12 cellular contexts compared by ENCODE assay signal in genomic region chr14:89509891-89510290, GRCh38.
DNase-seq lines count a peak whose midpoint lies in the region; ATAC-seq and TF ChIP-seq lines count a peak whose summit lies in the region.
"Had no signal": no experiment of that assay in that cellular context is flagged by ENCODE, and none has a peak within 500 bp of the region (broad histone marks: within the 10 kb centered on the region; RNA-seq: fewer than 3 reads in every experiment).

No MANE protein-coding gene starts in this region.

- no peak for TF ChIP-seq EP300 in SK-N-SH (IDR thresholded peaks at IDR 0.05; ENCODE audit: borderline replicate concordance in 1 of 2, low read depth in 1 of 2, low read length in 1 of 2)

- TF ChIP-seq POLR2A in GM18505 (IDR thresholded peaks at IDR 0.05; ENCODE audit: borderline replicate concordance, extremely low read depth, insufficient read depth, insufficient read length): no peak

- no peaks in the 10 kb centered on the region for H3K9me2 ChIP-seq in SK-N-SH

- TF ChIP-seq CTCF in SK-N-SH (IDR thresholded peaks at IDR 0.05) (no peak), fibroblast of mammary gland (conservative IDR thresholded peaks at IDR 0.05; ENCODE audit: control insufficient read depth, insufficient read depth, low read depth, low read length) (no peak)

- WGBS in SK-N-SH (ENCODE audit: low lambda C conversion rate): 90% methylated on average over 3 of the region's 3 CpGs

- no peaks in the 10 kb centered on the region for H3K27me3 Mint-ChIP-seq in activated naive CD4-positive, alpha-beta T cell treated with anti-CD3 and anti-CD28 coated beads, Interleukin-2, amount 50 U/mL, for 24 hours
- H3K27me3 Mint-ChIP-seq in stimulated activated naive CD8-positive, alpha-beta T cell treated with anti-CD3 and anti-CD28 coated beads, Interleukin-15, amount 100 ng/mL, for 72 hours: no peaks in the 10 kb centered on the region

- no peaks in the 10 kb centered on the region for H3F3A ChIP-seq in SK-N-SH (replicated peaks; ENCODE audit: insufficient read depth)

- H3K4me3 ChIP-seq in SK-N-SH (ENCODE audit: low read depth in 2 of 2, low read length in 1 of 2): no peak overlapping the region
- H3K4me3 ChIP-seq in fibroblast of mammary gland (ENCODE audit: control insufficient read depth, low read depth, low read length): no peak overlapping the region
- H3K4me3 ChIP-seq: cardiac muscle cell had no signal

- H3K4me1 Mint-ChIP-seq in activated naive CD4-positive, alpha-beta T cell treated with anti-CD3 and anti-CD28 coated beads, Interleukin-2, amount 50 U/mL, for 24 hours: peaks cover 71% of the 10 kb centered on the region
- H3K4me1 Mint-ChIP-seq in stimulated activated naive CD8-positive, alpha-beta T cell treated with anti-CD3 and anti-CD28 coated beads, Interleukin-15, amount 100 ng/mL, for 72 hours: peaks cover 75% of the 10 kb centered on the region

- no peak overlapping the region for H3K4me2 ChIP-seq in SK-N-SH

- no peaks in the 10 kb centered on the region for H3K36me3 ChIP-seq in SK-N-SH (replicated peaks in 1 of 2; ENCODE audit: control insufficient read depth in 1 of 2, insufficient read depth in 2 of 2, low read length in 1 of 2)
- H3K36me3 ChIP-seq: BE2C, cardiac muscle cell had no signal

- no peak overlapping the region for H2AFZ ChIP-seq in SK-N-SH (ENCODE audit: low read depth)

- no peaks in the 10 kb centered on the region for H3K9me3 Mint-ChIP-seq in activated naive CD4-positive, alpha-beta T cell treated with anti-CD3 and anti-CD28 coated beads, Interleukin-2, amount 50 U/mL, for 24 hours
- H3K9me3 Mint-ChIP-seq in stimulated activated naive CD8-positive, alpha-beta T cell treated with anti-CD3 and anti-CD28 coated beads, Interleukin-15, amount 100 ng/mL, for 72 hours: peaks cover 7 to 9% of the 10 kb centered on the region in 2 donors

- CTCF ChIA-PET in SK-N-SH (lab: Yijun Ruan, JAX): no interaction called here

- DNase-seq in activated naive CD4-positive, alpha-beta T cell treated with anti-CD3 and anti-CD28 coated beads, Interleukin-2, amount 50 U/mL, for 16 hours: no peak
- no peak for DNase-seq in SK-N-SH
- peak; percentile 63 for DNase-seq in fibroblast of mammary gland (ENCODE audit: low read depth)
- no peak for DNase-seq in stimulated activated naive CD8-positive, alpha-beta T cell treated with anti-CD3 and anti-CD28 coated beads, Interleukin-15, amount 100 ng/mL, for 72 hours
- DNase-seq: BE2C, NCI-H1105 treated with DMSO at 0.1 percent for 48 hours had no signal

- H3K27me3 ChIP-seq in SK-N-SH (ENCODE audit: insufficient read depth): no peaks in the 10 kb centered on the region
- H3K27me3 ChIP-seq: BE2C, cardiac muscle cell had no signal

- no peaks in the 10 kb centered on the region for H3K79me2 ChIP-seq in SK-N-SH (ENCODE audit: insufficient read depth)

- H3K36me3 Mint-ChIP-seq in activated naive CD4-positive, alpha-beta T cell treated with anti-CD3 and anti-CD28 coated beads, Interleukin-2, amount 50 U/mL, for 24 hours: peaks cover 4% of the 10 kb centered on the region

- H3K4me1 ChIP-seq in SK-N-SH (ENCODE audit: control insufficient read depth in 1 of 2, insufficient read depth in 2 of 2, low read depth in 1 of 2, low read length in 1 of 2): peaks cover 0 to 20% of the 10 kb centered on the region in 2 experiments; a peak in 2 of 4 replicates
- H3K4me1 ChIP-seq: BE2C had no signal

- POLR2A ChIA-PET in SK-N-SH (lab: Yijun Ruan, JAX): no interaction called here

- no peak for TF ChIP-seq RAD21 in SK-N-SH (IDR thresholded peaks at IDR 0.05; ENCODE audit: low read length)

- peak overlapping the region; percentile 87 for H3K4me3 Mint-ChIP-seq in activated naive CD4-positive, alpha-beta T cell treated with anti-CD3 and anti-CD28 coated beads, Interleukin-2, amount 50 U/mL, for 24 hours
- H3K4me3 Mint-ChIP-seq in stimulated activated naive CD8-positive, alpha-beta T cell treated with anti-CD3 and anti-CD28 coated beads, Interleukin-15, amount 100 ng/mL, for 72 hours: peak overlapping the region; percentile 76 to 77

- no peaks in the 10 kb centered on the region for H4K20me1 ChIP-seq in SK-N-SH (ENCODE audit: insufficient read depth)

- H3K27ac Mint-ChIP-seq in activated naive CD4-positive, alpha-beta T cell treated with anti-CD3 and anti-CD28 coated beads, Interleukin-2, amount 50 U/mL, for 24 hours: peak overlapping the region; percentile 99
- peak overlapping the region in 1 of 2 donors; percentile 59 for H3K27ac Mint-ChIP-seq in stimulated activated naive CD8-positive, alpha-beta T cell treated with anti-CD3 and anti-CD28 coated beads, Interleukin-15, amount 100 ng/mL, for 72 hours

- no peak for ATAC-seq in stimulated activated naive CD8-positive, alpha-beta T cell treated with anti-CD3 and anti-CD28 coated beads, Interleukin-15, amount 100 ng/mL, for 72 hours
- ATAC-seq in HG03354 (IDR thresholded peaks at IDR 0.05; ENCODE audit: poor library complexity, severe bottlenecking, unreplicated experiment) (no peak), GM21447 (IDR thresholded peaks at IDR 0.05; ENCODE audit: unreplicated experiment) (no peak), GM18505 (IDR thresholded peaks at IDR 0.05; ENCODE audit: unreplicated experiment) (no peak)

- no peak overlapping the region for H3K9ac ChIP-seq in SK-N-SH

- no peaks in the 10 kb centered on the region for H3K9me3 ChIP-seq in SK-N-SH
- H3K9me3 ChIP-seq: BE2C had no signal

- peak overlapping the region in 1 of 2 experiments; percentile 34; a peak in 2 of 4 replicates for H3K27ac ChIP-seq in SK-N-SH (ENCODE audit: low read depth in 2 of 2, low read length in 1 of 2)
- H3K27ac ChIP-seq: cardiac muscle cell, VCaP had no signal

TF ChIP-seq in SK-N-SH, 30 proteins besides CTCF, POLR2A, EP300 and RAD21:
- 0 out of 2 replicates have a peak, but pooled peaks have one; percentile 15 for TF ChIP-seq MAX (IDR thresholded peaks at IDR 0.05; ENCODE audit: low read depth)
- no peak for TF ChIP-seq EZH2phosphoT487 (IDR thresholded peaks at IDR 0.05; ENCODE audit: borderline replicate concordance, low read depth)
